Comparison of ENCODE assay signal across 9 cellular contexts in genomic region chr6:2020909-2021308, GRCh38.
DNase-seq lines count a peak whose midpoint lies in the region; ATAC-seq and TF ChIP-seq lines count a peak whose summit lies in the region.
"Had no signal": no experiment of that assay in that cellular context is flagged by ENCODE, and none has a peak within 500 bp of the region (broad histone marks: within the 10 kb centered on the region; RNA-seq: fewer than 3 reads in every experiment).

No MANE protein-coding gene starts in this region.

- no peak overlapping the region for H3K27ac ChIP-seq in BLaER1 treated with 17β-estradiol and CSF1 and Interleukin-3, amounts not matched to agents 10 nM and 100 nM
- no peak overlapping the region for H3K27ac ChIP-seq in IMR-90 (ENCODE audit: insufficient read depth, low read length)

- H3K79me1 ChIP-seq in IMR-90 (ENCODE audit: low read depth in 1 of 2, low read length in 2 of 2) = no peaks in the 10 kb centered on the region

- H4K91ac ChIP-seq in IMR-90 (ENCODE audit: insufficient read depth, low read depth, low read length) = no peak overlapping the region

- no peak overlapping the region for H2BK15ac ChIP-seq in IMR-90 (ENCODE audit: low read depth, low read length)

- H4K5ac ChIP-seq in IMR-90 (ENCODE audit: low read depth, low read length) = no peak overlapping the region

- no peak overlapping the region for H3K4me3 ChIP-seq in BLaER1 treated with 17β-estradiol and CSF1 and Interleukin-3, amounts not matched to agents 10 nM and 100 nM
- H3K4me3 ChIP-seq in IMR-90 (ENCODE audit: insufficient read depth, low read depth, low read length) = no peak overlapping the region
- no peak overlapping the region for H3K4me3 ChIP-seq in foreskin fibroblast (ENCODE audit: low read depth in 1 of 2, low read length in 2 of 2)

- ATAC-seq in IMR-90 (ENCODE audit: low read depth) (peak; percentile 35), GM18517 (IDR thresholded peaks at IDR 0.05; ENCODE audit: unreplicated experiment) (no peak)
- ATAC-seq: T-helper 17 cell had no signal

- in situ Hi-C loops in IMR-90 (cut with MboI; ENCODE audit: low sequenced_read_pairs) = no loop called here

- H4K20me1 ChIP-seq in BLaER1 treated with 17β-estradiol and CSF1 and Interleukin-3, amounts not matched to agents 10 nM and 100 nM = no peaks in the 10 kb centered on the region
- no peaks in the 10 kb centered on the region for H4K20me1 ChIP-seq in IMR-90 (ENCODE audit: insufficient read depth, low read length)

- peaks cover 3 to 13% (median 9%) of the 10 kb centered on the region in 11 experiments; a peak in 20 of 22 replicates for H3K9me3 ChIP-seq in BLaER1 treated with 17β-estradiol and CSF1 and Interleukin-3, amounts not matched to agents 10 nM and 100 nM (replicated peaks in 1 of 11)
- no peaks in the 10 kb centered on the region for H3K9me3 ChIP-seq in IMR-90 (ENCODE audit: control insufficient read depth, insufficient read depth, low read length)

- CTCF ChIA-PET in IMR-90 (lab: Yijun Ruan, JAX) = no interaction called here

- no peak overlapping the region for H3K23ac ChIP-seq in IMR-90 (ENCODE audit: low read depth, low read length)

- no peak overlapping the region for H4K8ac ChIP-seq in IMR-90 (ENCODE audit: low read depth in 2 of 2, low read length in 2 of 2)

- TF ChIP-seq POLR2A in IMR-90 (IDR thresholded peaks at IDR 0.05; ENCODE audit: low read depth, low read length) = no peak

- TF ChIP-seq RAD21 in IMR-90 (IDR thresholded peaks at IDR 0.05; ENCODE audit: low read length) = no peak

- dilution Hi-C loops in IMR-90 (cut with HindIII; ENCODE audit: low sequenced_read_pairs, unreplicated experiment) = no loop called here

- H3K56ac ChIP-seq in IMR-90 (ENCODE audit: extremely low read depth, insufficient read depth, low read length) = no peak overlapping the region

- H2BK20ac ChIP-seq in IMR-90 (ENCODE audit: low read depth, low read length) = no peak overlapping the region

- intact Hi-C loops in IMR-90 (cut with micrococcal nuclease) = loop anchor here (5.0 kb wide), 1 partner anchor 66 kb away; no protein-coding TSS in a partner anchor

- no peak overlapping the region for H2AFZ ChIP-seq in IMR-90 (replicated peaks; ENCODE audit: low read length, poor library complexity)

- no peak overlapping the region for H3K14ac ChIP-seq in IMR-90 (replicated peaks; ENCODE audit: low read depth, low read length)

- no peak overlapping the region for H2BK120ac ChIP-seq in IMR-90 (ENCODE audit: low read depth, low read length)

- no peak overlapping the region for H3K9ac ChIP-seq in BLaER1 treated with 17β-estradiol and CSF1 and Interleukin-3, amounts not matched to agents 10 nM and 100 nM
- H3K9ac ChIP-seq in IMR-90 (ENCODE audit: low read depth, low read length) = no peak overlapping the region

- H3K18ac ChIP-seq in IMR-90 (ENCODE audit: low read depth, low read length) = no peak overlapping the region

- peaks cover 8 to 16% (median 14%) of the 10 kb centered on the region in 10 experiments; a peak in 18 of 20 replicates for H3K4me1 ChIP-seq in BLaER1 treated with 17β-estradiol and CSF1 and Interleukin-3, amounts not matched to agents 10 nM and 100 nM
- no peaks in the 10 kb centered on the region for H3K4me1 ChIP-seq in IMR-90 (ENCODE audit: control insufficient read depth, insufficient read depth, low read length)

- DNase-seq in IMR-90 = peak; percentile 58
- DNase-seq in OCI-M1 (lab: John Stamatoyannopoulos, UW) = peak; percentile 66
- peak; percentile 58 to 76 for DNase-seq in foreskin fibroblast
- DNase-seq in T1000 (lab: John Stamatoyannopoulos, UW) = no peak
- no peak for DNase-seq in KG1 (lab: John Stamatoyannopoulos, UW)
- no peak for DNase-seq in hepatic stellate cell (ENCODE audit: low spot score)
- DNase-seq: T-helper 17 cell had no signal

- H3K9me1 ChIP-seq in IMR-90 (ENCODE audit: insufficient read depth, low read length) = no peaks in the 10 kb centered on the region

- H3K4me2 ChIP-seq in BLaER1 treated with 17β-estradiol and CSF1 and Interleukin-3, amounts not matched to agents 10 nM and 100 nM = peak overlapping the region in 10 of 11 experiments; percentile 1 to 52 (median 19); a peak in 14 of 22 replicates
- H3K4me2 ChIP-seq in IMR-90 (ENCODE audit: low read depth, low read length) = no peak overlapping the region

- H2AK5ac ChIP-seq in IMR-90 (ENCODE audit: low read depth, low read length) = no peak overlapping the region

- H2AK9ac ChIP-seq in IMR-90 (replicated peaks; ENCODE audit: low read depth, low read length, poor library complexity) = no peak overlapping the region

- H3K27me3 ChIP-seq in BLaER1 treated with 17β-estradiol and CSF1 and Interleukin-3, amounts not matched to agents 10 nM and 100 nM = no peaks in the 10 kb centered on the region
- H3K27me3 ChIP-seq in IMR-90 (ENCODE audit: control insufficient read depth, insufficient read depth, low read length) = no peaks in the 10 kb centered on the region

- TF ChIP-seq CTCF in IMR-90 (conservative IDR thresholded peaks at IDR 0.05; ENCODE audit: low read depth, low read length) (no peak), foreskin fibroblast (IDR thresholded peaks at IDR 0.05; ENCODE audit: low read depth, low read length) (no peak)

- no TSS peak for BruUV-seq in IMR-90 (replicated peaks; lab: Mats Ljungman, UMichigan)

- H3K36me3 ChIP-seq in BLaER1 treated with 17β-estradiol and CSF1 and Interleukin-3, amounts not matched to agents 10 nM and 100 nM = no peaks in the 10 kb centered on the region
- H3K36me3 ChIP-seq in IMR-90 (ENCODE audit: control insufficient read depth, insufficient read depth, low read length) = no peaks in the 10 kb centered on the region

- no peak overlapping the region for H2BK5ac ChIP-seq in IMR-90 (ENCODE audit: low read depth, low read length, poor library complexity, severe bottlenecking)

- POLR2A ChIA-PET in IMR-90 (lab: Charles Lee; ENCODE audit: unreplicated experiment) = no interaction called here

- H3K4ac ChIP-seq in IMR-90 (ENCODE audit: low read depth, low read length) = no peak overlapping the region

TF ChIP-seq in IMR-90, 13 proteins besides CTCF, POLR2A, EP300 and RAD21:
- TF ChIP-seq CEBPB (IDR thresholded peaks at IDR 0.05; ENCODE audit: low read depth, low read length) = no peak
- no peak for TF ChIP-seq SMC3 (IDR thresholded peaks at IDR 0.05; ENCODE audit: low read depth, low read length)
- no peak for TF ChIP-seq RFX5 (IDR thresholded peaks at IDR 0.05; ENCODE audit: low read depth, low read length)
- TF ChIP-seq BHLHE40 (IDR thresholded peaks at IDR 0.05; ENCODE audit: low read depth, low read length) = no peak
- TF ChIP-seq FOS (IDR thresholded peaks at IDR 0.05; ENCODE audit: low read depth, low read length) = no peak
- TF ChIP-seq, protein P1, sequence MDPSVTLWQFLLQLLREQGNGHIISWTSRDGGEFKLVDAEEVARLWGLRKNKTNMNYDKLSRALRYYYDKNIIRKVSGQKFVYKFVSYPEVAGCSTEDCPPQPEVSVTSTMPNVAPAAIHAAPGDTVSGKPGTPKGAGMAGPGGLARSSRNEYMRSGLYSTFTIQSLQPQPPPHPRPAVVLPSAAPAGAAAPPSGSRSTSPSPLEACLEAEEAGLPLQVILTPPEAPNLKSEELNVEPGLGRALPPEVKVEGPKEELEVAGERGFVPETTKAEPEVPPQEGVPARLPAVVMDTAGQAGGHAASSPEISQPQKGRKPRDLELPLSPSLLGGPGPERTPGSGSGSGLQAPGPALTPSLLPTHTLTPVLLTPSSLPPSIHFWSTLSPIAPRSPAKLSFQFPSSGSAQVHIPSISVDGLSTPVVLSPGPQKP (IDR thresholded peaks at IDR 0.05; ENCODE audit: borderline replicate concordance, low read depth, low read length) = no peak
- TF ChIP-seq, protein P2, sequence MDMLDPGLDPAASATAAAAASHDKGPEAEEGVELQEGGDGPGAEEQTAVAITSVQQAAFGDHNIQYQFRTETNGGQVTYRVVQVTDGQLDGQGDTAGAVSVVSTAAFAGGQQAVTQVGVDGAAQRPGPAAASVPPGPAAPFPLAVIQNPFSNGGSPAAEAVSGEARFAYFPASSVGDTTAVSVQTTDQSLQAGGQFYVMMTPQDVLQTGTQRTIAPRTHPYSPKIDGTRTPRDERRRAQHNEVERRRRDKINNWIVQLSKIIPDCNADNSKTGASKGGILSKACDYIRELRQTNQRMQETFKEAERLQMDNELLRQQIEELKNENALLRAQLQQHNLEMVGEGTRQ (IDR thresholded peaks at IDR 0.05; ENCODE audit: low read depth, low read length) = no peak
- TF ChIP-seq MXI1 (IDR thresholded peaks at IDR 0.05; ENCODE audit: borderline replicate concordance, low read depth, low read length) = no peak
- TF ChIP-seq MAZ (IDR thresholded peaks at IDR 0.05; ENCODE audit: borderline replicate concordance, low read depth, low read length) = no peak
- no peak for TF ChIP-seq NFE2L2 (IDR thresholded peaks at IDR 0.05; ENCODE audit: low read depth, low read length)
- TF ChIP-seq MAFK (IDR thresholded peaks at IDR 0.05; ENCODE audit: low read depth, low read length) = no peak
- TF ChIP-seq CHD1 (IDR thresholded peaks at IDR 0.05; ENCODE audit: low read depth, low read length) = no peak
- TF ChIP-seq RCOR1 (IDR thresholded peaks at IDR 0.05; ENCODE audit: insufficient replicate concordance, low read length) = no peak

Comparison
In these comparisons a context has a peak if more than half of its experiments do, and no peak if none do; other contexts are left out.
1. DNase-seq: peak in IMR-90 (single experiment), OCI-M1 (single experiment) and foreskin fibroblast (2 of 2); none in T1000 (single experiment), KG1 (single experiment) and hepatic stellate cell (single experiment).